ENCODE assay signal across 1 cellular context in the genomic region with DNA sequence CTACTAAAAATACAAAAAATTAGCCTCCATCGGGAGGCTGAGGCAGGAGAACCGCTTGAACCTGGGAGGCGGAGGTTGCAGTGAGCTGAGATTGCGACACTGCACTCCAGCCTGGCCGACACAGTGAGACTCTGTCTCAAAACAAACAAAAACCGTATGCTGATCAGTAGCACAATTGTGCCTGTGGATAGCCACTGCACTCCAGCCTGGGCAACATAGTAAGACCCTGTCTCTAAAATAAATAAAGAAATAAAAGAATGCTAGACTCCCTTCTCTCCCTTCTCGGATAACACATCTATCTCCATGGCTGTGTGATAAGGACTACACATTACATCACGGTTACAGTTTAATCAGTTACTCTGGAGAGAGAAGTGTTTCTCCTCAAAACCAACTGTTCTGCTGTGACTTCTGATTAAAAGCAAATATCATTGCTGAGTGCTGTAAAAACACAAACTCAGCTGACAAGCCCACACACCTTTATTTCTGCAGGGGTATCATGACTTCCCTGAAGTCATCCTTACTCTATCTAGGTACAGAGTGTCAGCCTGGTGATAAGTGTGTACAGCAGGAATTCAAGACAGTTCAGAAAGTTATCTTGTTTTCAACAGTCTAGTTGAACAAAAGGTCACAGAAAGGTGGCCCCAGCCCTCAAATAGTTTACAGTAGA.
TF ChIP-seq lines count a peak whose summit lies in the region.

No MANE protein-coding gene starts in this region.

TF ChIP-seq in HepG2, 621 proteins besides CTCF, POLR2A, EP300 and RAD21 (continued from another document and continues in another):
- TF ChIP-seq TRIM24 (CRISPR knock-in tag; IDR thresholded peaks at IDR 0.05) (no peak), ZNF501 (CRISPR knock-in tag; IDR thresholded peaks at IDR 0.05) (no peak), ZNF567 (CRISPR knock-in tag; IDR thresholded peaks at IDR 0.05; ENCODE audit: borderline replicate concordance) (no peak), SIN3B (IDR thresholded peaks at IDR 0.05; ENCODE audit: low read length) (no peak), FOXK1 (CRISPR knock-in tag; IDR thresholded peaks at IDR 0.05; ENCODE audit: borderline replicate concordance, low read depth) (no peak; the same call in 1 of the 2 replicates), ZBTB21 (CRISPR knock-in tag; IDR thresholded peaks at IDR 0.05) (no peak), ZNF549 (CRISPR knock-in tag; IDR thresholded peaks at IDR 0.05) (no peak), LCORL (IDR thresholded peaks at IDR 0.05) (no peak), LCORL (CRISPR knock-in tag; IDR thresholded peaks at IDR 0.05) (0 out of 2 replicates have a peak, but pooled peaks have one; percentile 16), HOXA9 (CRISPR knock-in tag; IDR thresholded peaks at IDR 0.05; ENCODE audit: borderline replicate concordance) (no peak), ZFP90 (CRISPR knock-in tag; IDR thresholded peaks at IDR 0.05; ENCODE audit: borderline replicate concordance) (no peak), ZC3H4 (CRISPR knock-in tag; IDR thresholded peaks at IDR 0.05; ENCODE audit: borderline replicate concordance) (no peak), FOXA3 (CRISPR knock-in tag; IDR thresholded peaks at IDR 0.05) (no peak; the same call in 1 of the 2 replicates), EZH2 (conservative IDR thresholded peaks at IDR 0.05; ENCODE audit: low read depth, low read length) (no peak), REPIN1 (CRISPR knock-in tag; IDR thresholded peaks at IDR 0.05; ENCODE audit: borderline replicate concordance, low read depth) (0 out of 2 replicates have a peak, but pooled peaks have one; percentile 33), RNF2 (conservative IDR thresholded peaks at IDR 0.05; ENCODE audit: low read depth) (no peak), NBN (conservative IDR thresholded peaks at IDR 0.05) (no peak), ZNF615 (CRISPR knock-in tag; IDR thresholded peaks at IDR 0.05; ENCODE audit: borderline replicate concordance) (no peak), FOSL2 (CRISPR knock-in tag; IDR thresholded peaks at IDR 0.05) (0 out of 2 replicates have a peak, but pooled peaks have one; percentile 24), ZBTB3 (CRISPR knock-in tag; IDR thresholded peaks at IDR 0.05; ENCODE audit: borderline replicate concordance, low read depth) (peak; percentile 92; the same call in 1 of the 2 replicates), ATF1 (CRISPR knock-in tag; IDR thresholded peaks at IDR 0.05) (0 out of 2 replicates have a peak, but pooled peaks have one; percentile 22), ZSCAN12 (CRISPR knock-in tag; IDR thresholded peaks at IDR 0.05) (no peak), ARID2 (CRISPR knock-in tag; IDR thresholded peaks at IDR 0.05; ENCODE audit: borderline replicate concordance) (no peak), ZSCAN31 (CRISPR knock-in tag; IDR thresholded peaks at IDR 0.05; ENCODE audit: low read depth) (no peak), HCFC1 (IDR thresholded peaks at IDR 0.05; ENCODE audit: low read depth, low read length) (no peak), POLR2G (IDR thresholded peaks at IDR 0.05; ENCODE audit: low read depth, low read length) (no peak), ZNF282 (IDR thresholded peaks at IDR 0.05; ENCODE audit: partially characterized antibody) (no peak), ZNF558 (CRISPR knock-in tag; IDR thresholded peaks at IDR 0.05; ENCODE audit: borderline replicate concordance) (0 out of 2 replicates have a peak, but pooled peaks have one; percentile 21), ZNF564 (CRISPR knock-in tag; IDR thresholded peaks at IDR 0.05) (no peak), ZNF160 (CRISPR knock-in tag; IDR thresholded peaks at IDR 0.05) (no peak), MED8 (CRISPR knock-in tag; IDR thresholded peaks at IDR 0.05; ENCODE audit: insufficient replicate concordance) (no peak), ZKSCAN8 (CRISPR knock-in tag; IDR thresholded peaks at IDR 0.05; ENCODE audit: borderline replicate concordance) (no peak), ZSCAN9 (CRISPR knock-in tag; IDR thresholded peaks at IDR 0.05; ENCODE audit: borderline replicate concordance) (peak; percentile 34; the same call in 1 of the 2 replicates), JUN (CRISPR knock-in tag; IDR thresholded peaks at IDR 0.05) (no peak), ZNF121 (CRISPR knock-in tag; IDR thresholded peaks at IDR 0.05) (peak; percentile 100), ZNF878 (CRISPR knock-in tag; IDR thresholded peaks at IDR 0.05) (no peak), BRD4 (CRISPR knock-in tag; IDR thresholded peaks at IDR 0.05) (no peak), IKZF1 (IDR thresholded peaks at IDR 0.05) (no peak), ZNF670 (CRISPR knock-in tag; IDR thresholded peaks at IDR 0.05; ENCODE audit: borderline replicate concordance) (no peak; the same call in 1 of the 2 replicates), ARNT2 (CRISPR knock-in tag; IDR thresholded peaks at IDR 0.05; ENCODE audit: low read depth) (no peak), NONO (IDR thresholded peaks at IDR 0.05) (no peak), NONO (CRISPR knock-in tag; conservative IDR thresholded peaks at IDR 0.05) (0 out of 2 replicates have a peak, but pooled peaks have one; percentile 14), BRCA1 (CRISPR knock-in tag; IDR thresholded peaks at IDR 0.05) (no peak), ZNF768 (CRISPR knock-in tag; IDR thresholded peaks at IDR 0.05) (peak; percentile 76), RELA (CRISPR knock-in tag; IDR thresholded peaks at IDR 0.05) (no peak), CC2D1A (CRISPR knock-in tag; IDR thresholded peaks at IDR 0.05) (no peak), NR2F1 (CRISPR knock-in tag; IDR thresholded peaks at IDR 0.05) (peak in 1 of 2 experiments; percentile 48; a peak in 1 of 4 replicates), KLF15 (CRISPR knock-in tag; IDR thresholded peaks at IDR 0.05; ENCODE audit: borderline replicate concordance) (no peak), NFE2L2 (IDR thresholded peaks at IDR 0.05; ENCODE audit: low read length) (no peak), NFYB (CRISPR knock-in tag; IDR thresholded peaks at IDR 0.05) (no peak), SAP130 (CRISPR knock-in tag; IDR thresholded peaks at IDR 0.05; ENCODE audit: low read depth) (peak; percentile 34), SP5 (CRISPR knock-in tag; IDR thresholded peaks at IDR 0.05; ENCODE audit: borderline replicate concordance, low read depth) (no peak), AKAP8 (CRISPR knock-in tag; IDR thresholded peaks at IDR 0.05) (no peak)
- TF ChIP-seq, protein P1, sequence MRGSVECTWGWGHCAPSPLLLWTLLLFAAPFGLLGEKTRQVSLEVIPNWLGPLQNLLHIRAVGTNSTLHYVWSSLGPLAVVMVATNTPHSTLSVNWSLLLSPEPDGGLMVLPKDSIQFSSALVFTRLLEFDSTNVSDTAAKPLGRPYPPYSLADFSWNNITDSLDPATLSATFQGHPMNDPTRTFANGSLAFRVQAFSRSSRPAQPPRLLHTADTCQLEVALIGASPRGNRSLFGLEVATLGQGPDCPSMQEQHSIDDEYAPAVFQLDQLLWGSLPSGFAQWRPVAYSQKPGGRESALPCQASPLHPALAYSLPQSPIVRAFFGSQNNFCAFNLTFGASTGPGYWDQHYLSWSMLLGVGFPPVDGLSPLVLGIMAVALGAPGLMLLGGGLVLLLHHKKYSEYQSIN (CRISPR knock-in tag; IDR thresholded peaks at IDR 0.05; ENCODE audit: borderline replicate concordance): no peak
- TF ChIP-seq, protein P2, sequence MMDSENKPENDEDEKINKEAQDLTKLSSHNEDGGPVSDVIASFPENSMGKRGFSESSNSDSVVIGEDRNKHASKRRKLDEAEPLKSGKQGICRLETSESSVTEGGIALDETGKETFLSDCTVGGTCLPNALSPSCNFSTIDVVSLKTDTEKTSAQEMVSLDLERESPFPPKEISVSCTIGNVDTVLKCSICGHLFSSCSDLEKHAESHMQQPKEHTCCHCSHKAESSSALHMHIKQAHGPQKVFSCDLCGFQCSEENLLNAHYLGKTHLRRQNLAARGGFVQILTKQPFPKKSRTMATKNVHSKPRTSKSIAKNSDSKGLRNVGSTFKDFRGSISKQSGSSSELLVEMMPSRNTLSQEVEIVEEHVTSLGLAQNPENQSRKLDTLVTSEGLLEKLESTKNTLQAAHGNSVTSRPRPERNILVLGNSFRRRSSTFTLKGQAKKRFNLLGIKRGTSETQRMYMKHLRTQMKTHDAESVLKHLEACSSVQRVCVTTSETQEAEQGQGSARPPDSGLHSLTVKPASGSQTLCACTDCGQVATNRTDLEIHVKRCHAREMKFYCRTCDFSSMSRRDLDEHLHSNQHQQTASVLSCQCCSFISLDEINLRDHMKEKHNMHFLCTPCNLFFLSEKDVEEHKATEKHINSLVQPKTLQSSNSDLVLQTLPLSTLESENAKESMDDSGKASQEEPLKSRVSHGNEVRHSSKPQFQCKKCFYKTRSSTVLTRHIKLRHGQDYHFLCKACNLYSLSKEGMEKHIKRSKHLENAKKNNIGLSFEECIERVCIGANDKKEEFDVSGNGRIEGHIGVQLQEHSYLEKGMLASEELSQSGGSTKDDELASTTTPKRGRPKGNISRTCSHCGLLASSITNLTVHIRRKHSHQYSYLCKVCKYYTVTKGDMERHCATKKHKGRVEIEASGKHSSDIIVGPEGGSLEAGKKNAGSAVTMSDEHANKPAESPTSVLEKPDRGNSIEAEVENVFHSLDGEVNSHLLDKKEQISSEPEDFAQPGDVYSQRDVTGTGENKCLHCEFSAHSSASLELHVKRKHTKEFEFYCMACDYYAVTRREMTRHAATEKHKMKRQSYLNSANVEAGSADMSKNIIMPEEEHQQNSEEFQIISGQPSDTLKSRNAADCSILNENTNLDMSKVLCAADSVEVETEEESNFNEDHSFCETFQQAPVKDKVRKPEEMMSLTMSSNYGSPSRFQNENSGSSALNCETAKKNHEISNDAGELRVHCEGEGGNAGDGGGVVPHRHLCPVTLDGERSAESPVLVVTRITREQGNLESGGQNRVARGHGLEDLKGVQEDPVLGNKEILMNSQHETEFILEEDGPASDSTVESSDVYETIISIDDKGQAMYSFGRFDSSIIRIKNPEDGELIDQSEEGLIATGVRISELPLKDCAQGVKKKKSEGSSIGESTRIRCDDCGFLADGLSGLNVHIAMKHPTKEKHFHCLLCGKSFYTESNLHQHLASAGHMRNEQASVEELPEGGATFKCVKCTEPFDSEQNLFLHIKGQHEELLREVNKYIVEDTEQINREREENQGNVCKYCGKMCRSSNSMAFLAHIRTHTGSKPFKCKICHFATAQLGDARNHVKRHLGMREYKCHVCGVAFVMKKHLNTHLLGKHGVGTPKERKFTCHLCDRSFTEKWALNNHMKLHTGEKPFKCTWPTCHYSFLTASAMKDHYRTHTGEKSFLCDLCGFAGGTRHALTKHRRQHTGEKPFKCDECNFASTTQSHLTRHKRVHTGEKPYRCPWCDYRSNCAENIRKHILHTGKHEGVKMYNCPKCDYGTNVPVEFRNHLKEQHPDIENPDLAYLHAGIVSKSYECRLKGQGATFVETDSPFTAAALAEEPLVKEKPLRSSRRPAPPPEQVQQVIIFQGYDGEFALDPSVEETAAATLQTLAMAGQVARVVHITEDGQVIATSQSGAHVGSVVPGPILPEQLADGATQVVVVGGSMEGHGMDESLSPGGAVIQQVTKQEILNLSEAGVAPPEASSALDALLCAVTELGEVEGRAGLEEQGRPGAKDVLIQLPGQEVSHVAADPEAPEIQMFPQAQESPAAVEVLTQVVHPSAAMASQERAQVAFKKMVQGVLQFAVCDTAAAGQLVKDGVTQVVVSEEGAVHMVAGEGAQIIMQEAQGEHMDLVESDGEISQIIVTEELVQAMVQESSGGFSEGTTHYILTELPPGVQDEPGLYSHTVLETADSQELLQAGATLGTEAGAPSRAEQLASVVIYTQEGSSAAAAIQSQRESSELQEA (CRISPR knock-in tag; IDR thresholded peaks at IDR 0.05; ENCODE audit: not compliant biosample characterization): no peak
- TF ChIP-seq, protein P3, sequence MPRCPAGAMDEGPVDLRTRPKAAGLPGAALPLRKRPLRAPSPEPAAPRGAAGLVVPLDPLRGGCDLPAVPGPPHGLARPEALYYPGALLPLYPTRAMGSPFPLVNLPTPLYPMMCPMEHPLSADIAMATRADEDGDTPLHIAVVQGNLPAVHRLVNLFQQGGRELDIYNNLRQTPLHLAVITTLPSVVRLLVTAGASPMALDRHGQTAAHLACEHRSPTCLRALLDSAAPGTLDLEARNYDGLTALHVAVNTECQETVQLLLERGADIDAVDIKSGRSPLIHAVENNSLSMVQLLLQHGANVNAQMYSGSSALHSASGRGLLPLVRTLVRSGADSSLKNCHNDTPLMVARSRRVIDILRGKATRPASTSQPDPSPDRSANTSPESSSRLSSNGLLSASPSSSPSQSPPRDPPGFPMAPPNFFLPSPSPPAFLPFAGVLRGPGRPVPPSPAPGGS (CRISPR knock-in tag; IDR thresholded peaks at IDR 0.05): no peak
- TF ChIP-seq, protein P4, sequence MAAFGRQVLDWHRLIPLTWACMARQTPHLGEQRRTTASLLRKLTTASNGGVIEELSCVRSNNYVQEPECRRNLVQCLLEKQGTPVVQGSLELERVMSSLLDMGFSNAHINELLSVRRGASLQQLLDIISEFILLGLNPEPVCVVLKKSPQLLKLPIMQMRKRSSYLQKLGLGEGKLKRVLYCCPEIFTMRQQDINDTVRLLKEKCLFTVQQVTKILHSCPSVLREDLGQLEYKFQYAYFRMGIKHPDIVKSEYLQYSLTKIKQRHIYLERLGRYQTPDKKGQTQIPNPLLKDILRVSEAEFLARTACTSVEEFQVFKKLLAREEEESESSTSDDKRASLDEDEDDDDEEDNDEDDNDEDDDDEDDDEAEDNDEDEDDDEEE (CRISPR knock-in tag; IDR thresholded peaks at IDR 0.05): no peak
- TF ChIP-seq, protein P5, sequence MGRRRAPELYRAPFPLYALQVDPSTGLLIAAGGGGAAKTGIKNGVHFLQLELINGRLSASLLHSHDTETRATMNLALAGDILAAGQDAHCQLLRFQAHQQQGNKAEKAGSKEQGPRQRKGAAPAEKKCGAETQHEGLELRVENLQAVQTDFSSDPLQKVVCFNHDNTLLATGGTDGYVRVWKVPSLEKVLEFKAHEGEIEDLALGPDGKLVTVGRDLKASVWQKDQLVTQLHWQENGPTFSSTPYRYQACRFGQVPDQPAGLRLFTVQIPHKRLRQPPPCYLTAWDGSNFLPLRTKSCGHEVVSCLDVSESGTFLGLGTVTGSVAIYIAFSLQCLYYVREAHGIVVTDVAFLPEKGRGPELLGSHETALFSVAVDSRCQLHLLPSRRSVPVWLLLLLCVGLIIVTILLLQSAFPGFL (CRISPR knock-in tag; IDR thresholded peaks at IDR 0.05): no peak
- TF ChIP-seq, protein P6, sequence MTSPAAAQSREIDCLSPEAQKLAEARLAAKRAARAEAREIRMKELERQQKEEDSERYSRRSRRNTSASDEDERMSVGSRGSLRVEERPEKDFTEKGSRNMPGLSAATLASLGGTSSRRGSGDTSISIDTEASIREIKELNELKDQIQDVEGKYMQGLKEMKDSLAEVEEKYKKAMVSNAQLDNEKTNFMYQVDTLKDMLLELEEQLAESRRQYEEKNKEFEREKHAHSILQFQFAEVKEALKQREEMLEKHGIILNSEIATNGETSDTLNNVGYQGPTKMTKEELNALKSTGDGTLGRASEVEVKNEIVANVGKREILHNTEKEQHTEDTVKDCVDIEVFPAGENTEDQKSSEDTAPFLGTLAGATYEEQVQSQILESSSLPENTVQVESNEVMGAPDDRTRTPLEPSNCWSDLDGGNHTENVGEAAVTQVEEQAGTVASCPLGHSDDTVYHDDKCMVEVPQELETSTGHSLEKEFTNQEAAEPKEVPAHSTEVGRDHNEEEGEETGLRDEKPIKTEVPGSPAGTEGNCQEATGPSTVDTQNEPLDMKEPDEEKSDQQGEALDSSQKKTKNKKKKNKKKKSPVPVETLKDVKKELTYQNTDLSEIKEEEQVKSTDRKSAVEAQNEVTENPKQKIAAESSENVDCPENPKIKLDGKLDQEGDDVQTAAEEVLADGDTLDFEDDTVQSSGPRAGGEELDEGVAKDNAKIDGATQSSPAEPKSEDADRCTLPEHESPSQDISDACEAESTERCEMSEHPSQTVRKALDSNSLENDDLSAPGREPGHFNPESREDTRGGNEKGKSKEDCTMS (CRISPR knock-in tag; conservative IDR thresholded peaks at IDR 0.05): no peak
